Comparison of ENCODE assay signal across 1 cellular context in the genomic region with DNA sequence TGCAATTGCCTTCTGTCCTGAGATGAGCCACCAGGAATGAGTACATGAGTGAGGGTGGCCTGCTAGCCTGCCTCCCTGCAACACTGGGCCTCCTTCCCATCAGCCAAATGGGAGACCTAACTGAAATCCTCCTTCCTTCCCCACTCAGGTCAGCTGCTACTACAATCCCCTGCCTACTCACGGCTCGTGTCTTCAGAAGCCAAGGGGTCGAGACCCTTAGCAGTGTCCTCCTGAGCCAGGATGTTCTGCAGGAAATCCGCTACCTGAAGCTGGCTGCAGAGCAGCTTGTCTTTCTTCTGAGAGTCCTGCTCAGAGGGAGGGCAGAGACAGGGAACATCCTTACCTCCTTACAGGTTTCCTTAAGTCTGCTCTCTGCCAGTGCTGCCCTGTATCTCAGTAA.
TF ChIP-seq lines count a peak whose summit lies in the region.

No MANE protein-coding gene starts in this region.

TF ChIP-seq in GM23338, 12 proteins besides CTCF, POLR2A, EP300 and RAD21 (continued from another document):
- TF ChIP-seq, protein P1, sequence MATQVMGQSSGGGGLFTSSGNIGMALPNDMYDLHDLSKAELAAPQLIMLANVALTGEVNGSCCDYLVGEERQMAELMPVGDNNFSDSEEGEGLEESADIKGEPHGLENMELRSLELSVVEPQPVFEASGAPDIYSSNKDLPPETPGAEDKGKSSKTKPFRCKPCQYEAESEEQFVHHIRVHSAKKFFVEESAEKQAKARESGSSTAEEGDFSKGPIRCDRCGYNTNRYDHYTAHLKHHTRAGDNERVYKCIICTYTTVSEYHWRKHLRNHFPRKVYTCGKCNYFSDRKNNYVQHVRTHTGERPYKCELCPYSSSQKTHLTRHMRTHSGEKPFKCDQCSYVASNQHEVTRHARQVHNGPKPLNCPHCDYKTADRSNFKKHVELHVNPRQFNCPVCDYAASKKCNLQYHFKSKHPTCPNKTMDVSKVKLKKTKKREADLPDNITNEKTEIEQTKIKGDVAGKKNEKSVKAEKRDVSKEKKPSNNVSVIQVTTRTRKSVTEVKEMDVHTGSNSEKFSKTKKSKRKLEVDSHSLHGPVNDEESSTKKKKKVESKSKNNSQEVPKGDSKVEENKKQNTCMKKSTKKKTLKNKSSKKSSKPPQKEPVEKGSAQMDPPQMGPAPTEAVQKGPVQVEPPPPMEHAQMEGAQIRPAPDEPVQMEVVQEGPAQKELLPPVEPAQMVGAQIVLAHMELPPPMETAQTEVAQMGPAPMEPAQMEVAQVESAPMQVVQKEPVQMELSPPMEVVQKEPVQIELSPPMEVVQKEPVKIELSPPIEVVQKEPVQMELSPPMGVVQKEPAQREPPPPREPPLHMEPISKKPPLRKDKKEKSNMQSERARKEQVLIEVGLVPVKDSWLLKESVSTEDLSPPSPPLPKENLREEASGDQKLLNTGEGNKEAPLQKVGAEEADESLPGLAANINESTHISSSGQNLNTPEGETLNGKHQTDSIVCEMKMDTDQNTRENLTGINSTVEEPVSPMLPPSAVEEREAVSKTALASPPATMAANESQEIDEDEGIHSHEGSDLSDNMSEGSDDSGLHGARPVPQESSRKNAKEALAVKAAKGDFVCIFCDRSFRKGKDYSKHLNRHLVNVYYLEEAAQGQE (IDR thresholded peaks at IDR 0.05; ENCODE audit: unreplicated experiment), result no peak
- TF ChIP-seq, protein P2, sequence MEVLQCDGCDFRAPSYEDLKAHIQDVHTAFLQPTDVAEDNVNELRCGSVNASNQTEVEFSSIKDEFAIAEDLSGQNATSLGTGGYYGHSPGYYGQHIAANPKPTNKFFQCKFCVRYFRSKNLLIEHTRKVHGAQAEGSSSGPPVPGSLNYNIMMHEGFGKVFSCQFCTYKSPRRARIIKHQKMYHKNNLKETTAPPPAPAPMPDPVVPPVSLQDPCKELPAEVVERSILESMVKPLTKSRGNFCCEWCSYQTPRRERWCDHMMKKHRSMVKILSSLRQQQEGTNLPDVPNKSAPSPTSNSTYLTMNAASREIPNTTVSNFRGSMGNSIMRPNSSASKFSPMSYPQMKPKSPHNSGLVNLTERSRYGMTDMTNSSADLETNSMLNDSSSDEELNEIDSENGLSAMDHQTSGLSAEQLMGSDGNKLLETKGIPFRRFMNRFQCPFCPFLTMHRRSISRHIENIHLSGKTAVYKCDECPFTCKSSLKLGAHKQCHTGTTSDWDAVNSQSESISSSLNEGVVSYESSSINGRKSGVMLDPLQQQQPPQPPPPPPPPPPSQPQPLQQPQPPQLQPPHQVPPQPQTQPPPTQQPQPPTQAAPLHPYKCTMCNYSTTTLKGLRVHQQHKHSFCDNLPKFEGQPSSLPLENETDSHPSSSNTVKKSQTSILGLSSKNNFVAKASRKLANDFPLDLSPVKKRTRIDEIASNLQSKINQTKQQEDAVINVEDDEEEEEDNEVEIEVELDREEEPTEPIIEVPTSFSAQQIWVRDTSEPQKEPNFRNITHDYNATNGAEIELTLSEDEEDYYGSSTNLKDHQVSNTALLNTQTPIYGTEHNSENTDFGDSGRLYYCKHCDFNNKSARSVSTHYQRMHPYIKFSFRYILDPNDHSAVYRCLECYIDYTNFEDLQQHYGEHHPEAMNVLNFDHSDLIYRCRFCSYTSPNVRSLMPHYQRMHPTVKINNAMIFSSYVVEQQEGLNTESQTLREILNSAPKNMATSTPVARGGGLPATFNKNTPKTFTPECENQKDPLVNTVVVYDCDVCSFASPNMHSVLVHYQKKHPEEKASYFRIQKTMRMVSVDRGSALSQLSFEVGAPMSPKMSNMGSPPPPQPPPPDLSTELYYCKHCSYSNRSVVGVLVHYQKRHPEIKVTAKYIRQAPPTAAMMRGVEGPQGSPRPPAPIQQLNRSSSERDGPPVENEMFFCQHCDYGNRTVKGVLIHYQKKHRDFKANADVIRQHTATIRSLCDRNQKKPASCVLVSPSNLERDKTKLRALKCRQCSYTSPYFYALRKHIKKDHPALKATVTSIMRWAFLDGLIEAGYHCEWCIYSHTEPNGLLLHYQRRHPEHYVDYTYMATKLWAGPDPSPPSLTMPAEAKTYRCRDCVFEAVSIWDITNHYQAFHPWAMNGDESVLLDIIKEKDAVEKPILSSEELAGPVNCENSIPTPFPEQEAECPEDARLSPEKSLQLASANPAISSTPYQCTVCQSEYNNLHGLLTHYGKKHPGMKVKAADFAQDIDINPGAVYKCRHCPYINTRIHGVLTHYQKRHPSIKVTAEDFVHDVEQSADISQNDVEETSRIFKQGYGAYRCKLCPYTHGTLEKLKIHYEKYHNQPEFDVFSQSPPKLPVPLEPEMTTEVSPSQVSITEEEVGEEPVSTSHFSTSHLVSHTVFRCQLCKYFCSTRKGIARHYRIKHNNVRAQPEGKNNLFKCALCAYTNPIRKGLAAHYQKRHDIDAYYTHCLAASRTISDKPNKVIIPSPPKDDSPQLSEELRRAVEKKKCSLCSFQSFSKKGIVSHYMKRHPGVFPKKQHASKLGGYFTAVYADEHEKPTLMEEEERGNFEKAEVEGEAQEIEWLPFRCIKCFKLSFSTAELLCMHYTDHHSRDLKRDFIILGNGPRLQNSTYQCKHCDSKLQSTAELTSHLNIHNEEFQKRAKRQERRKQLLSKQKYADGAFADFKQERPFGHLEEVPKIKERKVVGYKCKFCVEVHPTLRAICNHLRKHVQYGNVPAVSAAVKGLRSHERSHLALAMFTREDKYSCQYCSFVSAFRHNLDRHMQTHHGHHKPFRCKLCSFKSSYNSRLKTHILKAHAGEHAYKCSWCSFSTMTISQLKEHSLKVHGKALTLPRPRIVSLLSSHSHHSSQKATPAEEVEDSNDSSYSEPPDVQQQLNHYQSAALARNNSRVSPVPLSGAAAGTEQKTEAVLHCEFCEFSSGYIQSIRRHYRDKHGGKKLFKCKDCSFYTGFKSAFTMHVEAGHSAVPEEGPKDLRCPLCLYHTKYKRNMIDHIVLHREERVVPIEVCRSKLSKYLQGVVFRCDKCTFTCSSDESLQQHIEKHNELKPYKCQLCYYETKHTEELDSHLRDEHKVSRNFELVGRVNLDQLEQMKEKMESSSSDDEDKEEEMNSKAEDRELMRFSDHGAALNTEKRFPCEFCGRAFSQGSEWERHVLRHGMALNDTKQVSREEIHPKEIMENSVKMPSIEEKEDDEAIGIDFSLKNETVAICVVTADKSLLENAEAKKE (CRISPR knock-in tag; IDR thresholded peaks at IDR 0.05), result no peak
